In the genomic region with DNA sequence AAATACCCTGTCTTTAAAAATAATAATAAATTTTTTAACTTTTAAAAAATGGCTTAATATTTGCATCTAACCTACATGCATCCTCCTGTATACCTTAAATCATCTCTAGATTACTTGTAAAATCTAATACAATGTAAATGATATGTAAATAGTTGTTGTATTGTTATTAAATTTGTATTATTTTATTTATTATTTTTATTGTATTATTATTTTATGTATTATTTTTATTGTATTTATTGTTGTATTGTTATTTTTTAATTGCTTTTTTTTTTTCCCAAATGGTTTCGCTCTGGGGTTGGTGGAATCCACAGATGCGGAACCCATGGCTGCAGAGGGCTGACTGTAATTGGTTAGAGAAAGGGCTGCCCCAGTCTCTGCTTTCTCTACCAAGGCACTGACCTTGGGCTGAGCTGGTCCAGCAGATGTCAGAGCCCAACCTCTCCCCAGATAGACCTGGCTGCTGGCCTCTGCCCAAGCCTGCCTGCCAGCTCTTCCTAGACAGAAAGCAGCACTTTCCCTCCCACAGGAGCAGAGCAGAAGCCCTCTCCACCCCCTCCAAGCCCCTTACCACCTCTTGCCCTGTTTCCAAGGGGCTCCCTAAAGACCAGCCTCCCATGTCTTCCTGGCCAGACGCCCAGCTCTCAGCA, we compare ENCODE assay signal across 19 cellular contexts.
DNase-seq lines count a peak whose midpoint lies in the region; ATAC-seq, FAIRE-seq and TF ChIP-seq lines count a peak whose summit lies in the region.
"Had no signal": no experiment of that assay in that cellular context is flagged by ENCODE, and none has a peak within 500 bp of the region (broad histone marks: within the 10 kb centered on the region; RNA-seq: fewer than 3 reads in every experiment).

No MANE protein-coding gene starts in this region.

- H3K4me1 Mint-ChIP-seq in neural progenitor cell = peaks cover 24% of the 10 kb centered on the region
- H3K4me1 Mint-ChIP-seq: CD4-positive, CD25-positive, alpha-beta regulatory T cell had no signal

- TF ChIP-seq CTCF in neural progenitor cell (IDR thresholded peaks at IDR 0.05) (no peak), upper lobe of right lung (IDR thresholded peaks at IDR 0.05) (no peak)

- no peaks in the 10 kb centered on the region for H3K36me3 Mint-ChIP-seq in neural progenitor cell
- H3K36me3 Mint-ChIP-seq: CD4-positive, CD25-positive, alpha-beta regulatory T cell; IgD-negative memory B cell had no signal

- H3K4me3 ChIP-seq in neural progenitor cell (no peak overlapping the region), upper lobe of right lung (no peak overlapping the region)
- H3K4me3 ChIP-seq: GM23248, PC-9 had no signal

- H2AFZ ChIP-seq in neural progenitor cell (replicated peaks) = no peak overlapping the region
- H2AFZ ChIP-seq: GM23248, PC-9 had no signal

- no peak overlapping the region for H3K9ac ChIP-seq in neural progenitor cell
- H3K9ac ChIP-seq: GM23248 had no signal

- DNase-seq in DMS 273 (lab: John Stamatoyannopoulos, UW; ENCODE audit: unreplicated experiment) (peak; percentile 60), NCI-H69 (lab: John Stamatoyannopoulos, UW) (peak; percentile 46), neural progenitor cell (ENCODE audit: low spot score) (no peak), upper lobe of right lung (no peak)
- no peak for DNase-seq in central memory CD4-positive, alpha-beta T cell
- DNase-seq in effector CD8-positive, alpha-beta T cell (lab: John Stamatoyannopoulos, UW) = no peak
- DNase-seq: CD4-positive, CD25-positive, alpha-beta regulatory T cell; DMS79 treated with DMSO at 0.1 percent for 48 hours; GM23248; HCEC 1CT; Kasumi-1; NCI-H1105 treated with DMSO at 0.1 percent for 48 hours; NCI-H187; NCI-H446; PC-9 had no signal

- peaks cover 18% of the 10 kb centered on the region for H3K4me1 ChIP-seq in neural progenitor cell
- H3K4me1 ChIP-seq in upper lobe of right lung = no peaks in the 10 kb centered on the region

- H3K9me3 Mint-ChIP-seq in neural progenitor cell = peaks cover 30% of the 10 kb centered on the region

- no peak for ATAC-seq in upper lobe of right lung

- H3K36me3 ChIP-seq in neural progenitor cell (no peaks in the 10 kb centered on the region), upper lobe of right lung (no peaks in the 10 kb centered on the region)

- intact Hi-C loops in upper lobe of right lung (cut with DNase I) = no loop called here

- H3K4me3 Mint-ChIP-seq in neural progenitor cell = no peak overlapping the region
- H3K4me3 Mint-ChIP-seq: CD4-positive, CD25-positive, alpha-beta regulatory T cell; IgD-negative memory B cell had no signal

- peaks cover 22% of the 10 kb centered on the region for H3K27me3 Mint-ChIP-seq in neural progenitor cell (ENCODE audit: insufficient read depth, low read depth)

- no peaks in the 10 kb centered on the region for H3K79me2 ChIP-seq in neural progenitor cell (ENCODE audit: low read depth)

- peak; percentile 91 for FAIRE-seq in endometrium (lab: Jason Lieb, UNC)
- FAIRE-seq: HTR-8/SVneo had no signal

- peaks cover 18% of the 10 kb centered on the region for H3F3A ChIP-seq in neural progenitor cell (ENCODE audit: low read depth)

- H3K27ac ChIP-seq in neural progenitor cell (no peak overlapping the region), upper lobe of right lung (no peak overlapping the region)
- H3K27ac ChIP-seq: GM23248, HL-60, PC-9 had no signal

- H3K9me3 ChIP-seq in neural progenitor cell (ENCODE audit: low read depth) (no peaks in the 10 kb centered on the region), upper lobe of right lung (peaks cover 6% of the 10 kb centered on the region)

- no peak overlapping the region for H3K27ac Mint-ChIP-seq in neural progenitor cell
- H3K27ac Mint-ChIP-seq: CD4-positive, CD25-positive, alpha-beta regulatory T cell; IgD-negative memory B cell had no signal

- H3K27me3 ChIP-seq in neural progenitor cell (no peaks in the 10 kb centered on the region), upper lobe of right lung (peaks cover 5% of the 10 kb centered on the region)

- H4K20me1 ChIP-seq in neural progenitor cell (ENCODE audit: low read depth) = peaks cover 4% of the 10 kb centered on the region

- H3K4me2 ChIP-seq in neural progenitor cell = peak overlapping the region; percentile 18
- H3K4me2 ChIP-seq: PC-9 had no signal

Comparison
In these comparisons a context has a peak if more than half of its experiments do, and no peak if none do; other contexts are left out.
1. DNase-seq: peak in DMS 273 (single experiment) and NCI-H69 (single experiment); none in neural progenitor cell (single experiment), central memory CD4-positive, alpha-beta T cell (single experiment), upper lobe of right lung (single experiment) and effector CD8-positive, alpha-beta T cell (single experiment).